ENCODE assay signal across 15 cellular contexts in genomic region chr17:72115789-72116520, GRCh38. TPM values are rescaled to one million over a fixed set of nuclear protein-coding genes. Genes with fewer than 3 reads are reported as not detected.
DNase-seq lines count a peak whose midpoint lies in the region; ATAC-seq and TF ChIP-seq lines count a peak whose summit lies in the region.
"Had no signal": no experiment of that assay in that cellular context is flagged by ENCODE, and none has a peak within 500 bp of the region (broad histone marks: within the 10 kb centered on the region; RNA-seq: fewer than 3 reads in every experiment).

No MANE protein-coding gene starts in this region.

- no peaks in the 10 kb centered on the region for H3K9me3 ChIP-seq in iPS DF 6.9 (ENCODE audit: control insufficient read depth, insufficient read depth, low read length)
- H3K9me3 ChIP-seq in trophoblast cell (ENCODE audit: insufficient read depth, low read depth, low read length), result no peaks in the 10 kb centered on the region
- no peaks in the 10 kb centered on the region for H3K9me3 ChIP-seq in tibial artery
- H3K9me3 ChIP-seq: psoas muscle had no signal

- H3K23ac ChIP-seq in trophoblast cell (ENCODE audit: low read length), result no peak overlapping the region

- H3K27me3 Mint-ChIP-seq in WTC11 (ENCODE audit: low read depth), result peaks cover 76% of the 10 kb centered on the region

- POLR2A ChIA-PET in WTC11 (lab: Charles Lee), result interaction anchor here (1.3 kb wide), 1 partner anchor 423 kb away, joined by 3 read pairs; no protein-coding TSS in a partner anchor

- no peak overlapping the region for H2BK12ac ChIP-seq in trophoblast cell (ENCODE audit: low read length)

- H4K8ac ChIP-seq in trophoblast cell (ENCODE audit: low read depth, low read length), result peak overlapping the region; percentile 6

- no CpG with 5 or more reads among the region's 38 CpGs for WGBS in iPS DF 6.9 (ENCODE audit: insufficient coverage, insufficient read length)
- no CpG with 5 or more reads among the region's 38 CpGs for WGBS in trophoblast cell (ENCODE audit: extremely low coverage, insufficient coverage, insufficient read length)

- H4K12ac ChIP-seq in trophoblast cell (ENCODE audit: low read depth, low read length), result no peak overlapping the region

- peaks cover 2% of the 10 kb centered on the region for H3K79me2 ChIP-seq in trophoblast cell (ENCODE audit: control insufficient read depth, insufficient read depth, low read length, poor library complexity)

- H3K4me3 ChIP-seq in iPS DF 6.9 (ENCODE audit: low read length) (peak overlapping the region; percentile 50; the same call in 1 of the 2 replicates), trophoblast cell (ENCODE audit: low read depth, low read length) (no peak overlapping the region), tibial artery (no peak overlapping the region)
- H3K4me3 ChIP-seq: psoas muscle had no signal

- no peaks in the 10 kb centered on the region for H3K9me3 Mint-ChIP-seq in WTC11

- no peak overlapping the region for H4K91ac ChIP-seq in trophoblast cell (ENCODE audit: low read depth, low read length)

- no peak overlapping the region for H2AK5ac ChIP-seq in trophoblast cell (ENCODE audit: low read length)

- H3K79me1 ChIP-seq in trophoblast cell (ENCODE audit: low read length), result peaks cover 20% of the 10 kb centered on the region

- peaks cover 42% of the 10 kb centered on the region for H3K4me1 Mint-ChIP-seq in WTC11

- H3K4me1 ChIP-seq in iPS DF 6.9 (ENCODE audit: control insufficient read depth, insufficient read depth, low read length) (peaks cover 4% of the 10 kb centered on the region; the same call in 1 of the 2 replicates), trophoblast cell (ENCODE audit: control insufficient read depth in 1 of 2, insufficient read depth in 2 of 2, low read length in 2 of 2) (peaks cover 20 to 30% of the 10 kb centered on the region in 2 experiments), tibial artery (peaks cover 0 to 34% (median 22%) of the 10 kb centered on the region in 4 donors)

- no peak overlapping the region for H2AFZ ChIP-seq in trophoblast cell (ENCODE audit: insufficient read depth, low read length, poor library complexity)

- no peak overlapping the region for H3K9ac ChIP-seq in trophoblast cell (ENCODE audit: low read length)

- TF ChIP-seq CTCF in GM13976 (IDR thresholded peaks at IDR 0.05; ENCODE audit: borderline replicate concordance, control extremely low read depth, extremely low read depth, insufficient read depth, missing control alignments), result no peak
- no peak for TF ChIP-seq CTCF in WTC11 (IDR thresholded peaks at IDR 0.05)
- TF ChIP-seq CTCF in tibial artery (IDR thresholded peaks at IDR 0.05), result no peak

- no peaks in the 10 kb centered on the region for H3K36me3 ChIP-seq in iPS DF 6.9 (ENCODE audit: control insufficient read depth, insufficient read depth, low read length)
- H3K36me3 ChIP-seq in trophoblast cell (ENCODE audit: control insufficient read depth in 1 of 2, insufficient read depth in 2 of 2, low read length in 2 of 2), result no peaks in the 10 kb centered on the region
- H3K36me3 ChIP-seq in tibial artery, result no peaks in the 10 kb centered on the region

- H3K27ac ChIP-seq in iPS DF 6.9 (ENCODE audit: low read length) (no peak overlapping the region), trophoblast cell (ENCODE audit: low read depth, low read length) (no peak overlapping the region), tibial artery (no peak overlapping the region)
- H3K27ac ChIP-seq: psoas muscle had no signal

- H3K27me3 ChIP-seq in iPS DF 6.9 (ENCODE audit: control insufficient read depth, insufficient read depth, low read length), result peaks cover 46% of the 10 kb centered on the region
- peaks cover 9% of the 10 kb centered on the region for H3K27me3 ChIP-seq in trophoblast cell (ENCODE audit: insufficient read depth, low read length)
- H3K27me3 ChIP-seq in tibial artery, result peaks cover 0 to 36% of the 10 kb centered on the region in 2 donors

- H3K18ac ChIP-seq in trophoblast cell (ENCODE audit: low read length), result no peak overlapping the region

- CTCF ChIA-PET in WTC11 (lab: Charles Lee), result interaction anchor here (0.7 to 1.0 kb wide), 4 partner anchors 85 to 1031 kb away, joined by 3 to 8 read pairs (median 4); no protein-coding TSS in a partner anchor

- no peak overlapping the region for H3K27ac Mint-ChIP-seq in WTC11

- peak overlapping the region; percentile 80 for H3K4me3 Mint-ChIP-seq in WTC11

- DNase-seq in GM13976 (ENCODE audit: low spot score) (peak; percentile 47), WTC11 (ENCODE audit: low spot score) (peak; percentile 31), iPS DF 6.9 (ENCODE audit: low read depth, low spot score) (no peak), trophoblast cell (no peak), tibial artery (no peak), RPMI8226 (no peak)
- DNase-seq in effector CD8-positive, alpha-beta T cell (lab: John Stamatoyannopoulos, UW), result no peak
- DNase-seq: activated CD4-positive, alpha-beta T cell treated with anti-CD3 and anti-CD28 coated beads for 48 hours; activated T-cell treated with anti-CD3 and anti-CD28 coated beads, Interleukin-2, amount 50 U/mL, for 48 hours; AML-193; NCI-H446 treated with DMSO at 0.1 percent for 48 hours; psoas muscle; SIG-M5; T1000 had no signal

- H3K4me2 ChIP-seq in trophoblast cell (ENCODE audit: low read length), result peak overlapping the region; percentile 81

- no peaks in the 10 kb centered on the region for H3K36me3 Mint-ChIP-seq in WTC11

- peak; percentile 35 for ATAC-seq in WTC11
- ATAC-seq in HG03159 (IDR thresholded peaks at IDR 0.05; ENCODE audit: unreplicated experiment), result no peak
- ATAC-seq: psoas muscle had no signal

- no peak overlapping the region for H2BK120ac ChIP-seq in trophoblast cell (ENCODE audit: insufficient read depth, low read length, poor library complexity)

- H3K14ac ChIP-seq in trophoblast cell (ENCODE audit: low read length), result no peak overlapping the region

- H2BK5ac ChIP-seq in trophoblast cell (ENCODE audit: low read depth, low read length, poor library complexity), result no peak overlapping the region

- H3K4ac ChIP-seq in trophoblast cell (ENCODE audit: low read depth, low read length), result no peak overlapping the region

- in situ Hi-C loops in GM13976 (cut with MboI; ENCODE audit: low sequenced_read_pairs, unreplicated experiment), result loop anchor here (25.0 kb wide), 2 partner anchors 421 to 629 kb away; no protein-coding TSS in a partner anchor

- intact Hi-C loops in tibial artery (cut with DNase I; ENCODE audit: low total_unique reads), result loop anchor here (10.0 kb wide), 1 partner anchor 151 kb away; no protein-coding TSS in a partner anchor

TF ChIP-seq in WTC11, 78 proteins besides CTCF, POLR2A, EP300 and RAD21 (continues in another document):
- TF ChIP-seq USF2 (CRISPR knock-in tag; IDR thresholded peaks at IDR 0.05), result no peak; the same call in 1 of the 2 replicates
- TF ChIP-seq MAX (CRISPR knock-in tag; IDR thresholded peaks at IDR 0.05), result no peak
- no peak; the same call in 1 of the 2 replicates for TF ChIP-seq CREM (CRISPR knock-in tag; IDR thresholded peaks at IDR 0.05)
- TF ChIP-seq ATF3 (CRISPR knock-in tag; conservative IDR thresholded peaks at IDR 0.05), result no peak
- no peak for TF ChIP-seq HMGA2 (CRISPR knock-in tag; IDR thresholded peaks at IDR 0.05)
- TF ChIP-seq ATF1 (CRISPR knock-in tag; IDR thresholded peaks at IDR 0.05), result no peak
- TF ChIP-seq ZNF219 (CRISPR knock-in tag; IDR thresholded peaks at IDR 0.05; ENCODE audit: borderline replicate concordance), result no peak
- TF ChIP-seq TEAD1 (CRISPR knock-in tag; IDR thresholded peaks at IDR 0.05), result no peak
- no peak for TF ChIP-seq NFYB (CRISPR knock-in tag; conservative IDR thresholded peaks at IDR 0.05; ENCODE audit: low read depth)
- TF ChIP-seq ZNF317 (CRISPR knock-in tag; IDR thresholded peaks at IDR 0.05; ENCODE audit: borderline replicate concordance, low read depth), result no peak
- TF ChIP-seq PRDM15 (CRISPR knock-in tag; IDR thresholded peaks at IDR 0.05), result no peak

RNA-seq across cellular contexts. Expression of gene SOX9, which starts 4.9 kb away (rescaled TPM):
- 8.1 to 9.0 TPM (median 8.9 TPM) in 3 replicates for total RNA-seq in WTC11 (2021)
- polyA plus RNA-seq in trophoblast cell (2013), result 34.9 and 36.2 TPM in 2 replicates

Comparison
In these comparisons a context has a peak if more than half of its experiments do, and no peak if none do; other contexts are left out.
1. DNase-seq: peak in GM13976 (single experiment) and WTC11 (single experiment); none in iPS DF 6.9 (single experiment), trophoblast cell (0 of 2), effector CD8-positive, alpha-beta T cell (single experiment), tibial artery (0 of 2) and RPMI8226 (single experiment).